Comparison of ENCODE assay signal across 8 cellular contexts in genomic region chr2:148876589-148877402, GRCh38. TPM values are rescaled to one million over a fixed set of nuclear protein-coding genes. Genes with fewer than 3 reads are reported as not detected.
DNase-seq lines count a peak whose midpoint lies in the region; ATAC-seq, FAIRE-seq and TF ChIP-seq lines count a peak whose summit lies in the region.

No MANE protein-coding gene starts in this region.

- ATAC-seq in HG03457 (IDR thresholded peaks at IDR 0.05; ENCODE audit: unreplicated experiment) (peak; percentile 50), K562 (no peak), HG02678 (IDR thresholded peaks at IDR 0.05; ENCODE audit: unreplicated experiment) (no peak)
- ATAC-seq in stimulated activated effector memory CD8-positive, alpha-beta T cell treated with anti-CD3 and anti-CD28 coated beads, Interleukin-12 subunit alpha, Interleukin-12 subunit beta, amount 100 ng/mL, for 72 hours = peak; percentile 68

- peaks cover 19 to 28% (median 22%) of the 10 kb centered on the region in 3 donors for H3K4me1 Mint-ChIP-seq in CD8-positive, alpha-beta memory T cell
- H3K4me1 Mint-ChIP-seq in stimulated activated effector memory CD8-positive, alpha-beta T cell treated with anti-CD3 and anti-CD28 coated beads, Interleukin-12 subunit alpha, Interleukin-12 subunit beta, amount 100 ng/mL, for 72 hours = peaks cover 17% of the 10 kb centered on the region

- H3K9ac ChIP-seq in K562 (ENCODE audit: insufficient read depth in 1 of 2, low read depth in 2 of 2, low read length in 2 of 2) (no peak overlapping the region), mesendoderm (ENCODE audit: low read length) (peak overlapping the region; percentile 73)

- peak overlapping the region; percentile 55 for H3K4me3 ChIP-seq in CD8-positive, alpha-beta memory T cell (ENCODE audit: low read length)
- H3K4me3 ChIP-seq in K562 (no peak overlapping the region), mesendoderm (ENCODE audit: low read length) (peak overlapping the region; percentile 65)

- H4K8ac ChIP-seq in mesendoderm (ENCODE audit: low read depth, low read length) = no peak overlapping the region

- CTCF ChIA-PET in CD8-positive, alpha-beta memory T cell (lab: Charles Lee) = no interaction called here
- CTCF ChIA-PET in K562 (lab: Yijun Ruan, JAX; ENCODE audit: low intra/inter-chr PET ratio) = no interaction called here

- no peak overlapping the region for H2AK5ac ChIP-seq in mesendoderm (ENCODE audit: low read length)

- peaks cover 0 to 5% (median 3%) of the 10 kb centered on the region in 5 donors for H3K9me3 Mint-ChIP-seq in CD8-positive, alpha-beta memory T cell
- no peaks in the 10 kb centered on the region for H3K9me3 Mint-ChIP-seq in stimulated activated effector memory CD8-positive, alpha-beta T cell treated with anti-CD3 and anti-CD28 coated beads, Interleukin-12 subunit alpha, Interleukin-12 subunit beta, amount 100 ng/mL, for 72 hours

- H3K79me2 ChIP-seq in K562 (ENCODE audit: control insufficient read depth, insufficient read depth, low read length) (no peaks in the 10 kb centered on the region), mesendoderm (ENCODE audit: control insufficient read depth, insufficient read depth, low read length) (peaks cover 5% of the 10 kb centered on the region)

- FAIRE-seq in K562 (lab: Jason Lieb, UNC) = no peak

- DNase-seq in CD8-positive, alpha-beta memory T cell = peak; percentile 35 to 78 (median 58)
- DNase-seq in T follicular helper cell (ENCODE audit: low read depth) (peak; percentile 47), K562 (ENCODE audit: extremely low read depth in 1 of 4, low spot score in 3 of 4) (peak in 1 of 4 experiments; percentile 10), mesendoderm (peak; percentile 98), AG08395 (ENCODE audit: low spot score) (no peak)
- DNase-seq in stimulated activated effector memory CD8-positive, alpha-beta T cell treated with anti-CD3 and anti-CD28 coated beads, Interleukin-12 subunit alpha, Interleukin-12 subunit beta, amount 100 ng/mL, for 72 hours (ENCODE audit: low spot score in 2 of 2) = peak; percentile 21 to 68

- 14% methylated on average over 34 of the region's 34 CpGs for WGBS in K562 (ENCODE audit: insufficient coverage, low coverage, missing lambda C conversion rate)
- no CpG with 5 or more reads among the region's 34 CpGs for WGBS in mesendoderm (ENCODE audit: extremely low coverage, insufficient coverage, low lambda C conversion rate)

- H3K36me3 ChIP-seq in CD8-positive, alpha-beta memory T cell (ENCODE audit: insufficient read depth, low read length) = no peaks in the 10 kb centered on the region
- H3K36me3 ChIP-seq in K562 (ENCODE audit: control insufficient read depth, insufficient read depth, low read length) (no peaks in the 10 kb centered on the region), mesendoderm (ENCODE audit: control insufficient read depth, insufficient read depth, low read length) (no peaks in the 10 kb centered on the region)

- H3K79me1 ChIP-seq in mesendoderm (ENCODE audit: low read length) = peaks cover 5% of the 10 kb centered on the region

- H2BK5ac ChIP-seq in mesendoderm (ENCODE audit: low read length) = no peak overlapping the region

- H2AFZ ChIP-seq in K562 (ENCODE audit: low read depth, low read length) = no peak overlapping the region

- H3K9me3 ChIP-seq in CD8-positive, alpha-beta memory T cell (ENCODE audit: low read length) = no peaks in the 10 kb centered on the region
- H3K9me3 ChIP-seq in K562 (replicated peaks; ENCODE audit: control insufficient read depth, insufficient read depth, low read depth, low read length) = no peaks in the 10 kb centered on the region

- H3K9me1 ChIP-seq in K562 (ENCODE audit: control insufficient read depth, insufficient read depth, low read length) = no peaks in the 10 kb centered on the region

- H3K36me3 Mint-ChIP-seq in CD8-positive, alpha-beta memory T cell = peaks cover 0 to 4% (median 0%) of the 10 kb centered on the region in 3 donors
- no peaks in the 10 kb centered on the region for H3K36me3 Mint-ChIP-seq in stimulated activated effector memory CD8-positive, alpha-beta T cell treated with anti-CD3 and anti-CD28 coated beads, Interleukin-12 subunit alpha, Interleukin-12 subunit beta, amount 100 ng/mL, for 72 hours

- peak overlapping the region; percentile 87 to 96 (median 88) for H3K4me3 Mint-ChIP-seq in CD8-positive, alpha-beta memory T cell
- peak overlapping the region; percentile 80 for H3K4me3 Mint-ChIP-seq in stimulated activated effector memory CD8-positive, alpha-beta T cell treated with anti-CD3 and anti-CD28 coated beads, Interleukin-12 subunit alpha, Interleukin-12 subunit beta, amount 100 ng/mL, for 72 hours

- TF ChIP-seq CTCF in K562 (IDR thresholded peaks at IDR 0.05 in 2 of 3, conservative IDR thresholded peaks at IDR 0.05 in 1 of 3; ENCODE audit: insufficient read depth in 2 of 3, low read depth in 1 of 3, low read length in 3 of 3) = no peak

- no peak overlapping the region for H2BK120ac ChIP-seq in mesendoderm (ENCODE audit: low read depth, low read length)

- in situ Hi-C loops in K562 (cut with MboI) = no loop called here

- H4K20me1 ChIP-seq in K562 (replicated peaks; ENCODE audit: control insufficient read depth, insufficient read depth, low read length) = no peaks in the 10 kb centered on the region

- peaks cover 5% of the 10 kb centered on the region for H3K27me3 ChIP-seq in CD8-positive, alpha-beta memory T cell (ENCODE audit: insufficient read depth, low read length, poor library complexity, severe bottlenecking)
- H3K27me3 ChIP-seq in K562 (ENCODE audit: control insufficient read depth in 2 of 2, insufficient read depth in 2 of 2, low read length in 2 of 2) (peaks cover 4 to 12% of the 10 kb centered on the region in 2 experiments; a peak in 3 of 5 replicates), mesendoderm (ENCODE audit: insufficient read depth, low read length, poor library complexity) (no peaks in the 10 kb centered on the region)

- TF ChIP-seq POLR2A in K562 (conservative IDR thresholded peaks at IDR 0.05) = no peak

- POLR2A ChIA-PET in CD8-positive, alpha-beta memory T cell (lab: Charles Lee) = interaction anchor here (0.7 to 2.2 kb wide), 2 partner anchors 12 to 231 kb away, joined by 3 to 7 read pairs; no protein-coding TSS in a partner anchor
- POLR2A ChIA-PET in K562 (lab: Yijun Ruan, JAX) = interaction anchor here (0.7 to 1.1 kb wide), 4 partner anchors 12 to 710 kb away, joined by 3 read pairs; no protein-coding TSS in a partner anchor

- intact Hi-C loops in K562 (cut with micrococcal nuclease) = no loop called here

- H3K23ac ChIP-seq in mesendoderm (ENCODE audit: low read length) = no peak overlapping the region

- TF ChIP-seq EP300 in K562 (IDR thresholded peaks at IDR 0.05; ENCODE audit: low read length) = no peak

- no peak overlapping the region for H3K4ac ChIP-seq in mesendoderm (ENCODE audit: low read depth, low read length)

- H4K5ac ChIP-seq in mesendoderm (ENCODE audit: low read length) = no peak overlapping the region

- TF ChIP-seq RAD21 in K562 (CRISPR knock-in tag; conservative IDR thresholded peaks at IDR 0.05 in 1 of 2, IDR thresholded peaks at IDR 0.05 in 1 of 2) = no peak

- peaks cover 5% of the 10 kb centered on the region for H3K4me1 ChIP-seq in CD8-positive, alpha-beta memory T cell (ENCODE audit: insufficient read depth, low read length)
- H3K4me1 ChIP-seq in K562 (replicated peaks in 1 of 2; ENCODE audit: control insufficient read depth in 2 of 2, insufficient read depth in 2 of 2, low read length in 2 of 2) = peaks cover 0 to 9% of the 10 kb centered on the region in 2 experiments; a peak in 1 of 5 replicates
- no peaks in the 10 kb centered on the region for H3K4me1 ChIP-seq in mesendoderm (ENCODE audit: control insufficient read depth, low read depth, low read length)

- H3K4me2 ChIP-seq in K562 (ENCODE audit: insufficient read depth, low read length) (no peak overlapping the region), mesendoderm (ENCODE audit: low read length) (peak overlapping the region; percentile 85)

- no peak overlapping the region for H3K27ac ChIP-seq in CD8-positive, alpha-beta memory T cell (ENCODE audit: low read depth, low read length)
- H3K27ac ChIP-seq in K562 (ENCODE audit: extremely low read depth, low read depth, low read length) (no peak overlapping the region), mesendoderm (ENCODE audit: low read depth, low read length) (peak overlapping the region; percentile 55)

- H3K56ac ChIP-seq in mesendoderm (ENCODE audit: low read length) = peak overlapping the region; percentile 85

- H3K27me3 Mint-ChIP-seq in CD8-positive, alpha-beta memory T cell = peaks cover 29 to 35% of the 10 kb centered on the region in 2 donors

- H3K18ac ChIP-seq in mesendoderm (ENCODE audit: low read length) = peak overlapping the region; percentile 92

- no TSS peak for BruUV-seq in K562 (replicated peaks; lab: Mats Ljungman, UMichigan)

- no peak overlapping the region for H2BK15ac ChIP-seq in mesendoderm (replicated peaks; ENCODE audit: low read depth)

- peak overlapping the region; percentile 85 to 96 (median 90) for H3K27ac Mint-ChIP-seq in CD8-positive, alpha-beta memory T cell
- peak overlapping the region; percentile 81 for H3K27ac Mint-ChIP-seq in stimulated activated effector memory CD8-positive, alpha-beta T cell treated with anti-CD3 and anti-CD28 coated beads, Interleukin-12 subunit alpha, Interleukin-12 subunit beta, amount 100 ng/mL, for 72 hours

TF ChIP-seq in K562, 482 proteins besides CTCF, POLR2A, EP300 and RAD21 (continues in another document):
- TF ChIP-seq ZNF766 (CRISPR knock-in tag; conservative IDR thresholded peaks at IDR 0.05) (no peak), MEIS2 (IDR thresholded peaks at IDR 0.05; ENCODE audit: partially characterized antibody) (peak; percentile 21)

RNA-seq across cellular contexts. Expression of gene KIF5C, which starts 1.8 kb away (rescaled TPM):
- total RNA-seq in CD8-positive, alpha-beta memory T cell = 10 to 100 TPM; 18.2 to 19.8 TPM
- polyA plus RNA-seq in CD8-positive, alpha-beta memory T cell = 3.4 TPM
- not detected in 2 replicates for total RNA-seq in K562 (2011; cell fraction: chromatin; rRNA removed; ENCODE audit: low replicate concordance)
- total RNA-seq in K562 (2011; cell fraction: nucleolus; rRNA removed) = not detected in 2 replicates
- total RNA-seq in K562 (2011; cell fraction: nucleoplasm; rRNA removed) = not detected in 2 replicates
- not detected in 2 replicates for total RNA-seq in K562 (2014; rRNA removed)
- not detected in 2 replicates for total RNA-seq in K562 (2014; rRNA removed; fragmentation: Illumina TruSeq; extraction: Trizol)
- total RNA-seq in K562 (2015; rRNA removed; fragmentation: Illumina TruSeq; extraction: Trizol) = not detected in 2 replicates
- 0.09 TPM in 2 replicates for total RNA-seq in K562 (2021)
- polyA plus RNA-seq in K562 (2011; rRNA removed) = 0.01 TPM in 1 of 2 replicates, not detected in the other
- polyA plus RNA-seq in K562 (2011; cell fraction: cytosol; rRNA removed) = not detected in 2 replicates
- not detected in 2 replicates for polyA plus RNA-seq in K562 (2011; cell fraction: nucleus; rRNA removed)
- polyA plus RNA-seq in K562 (2012) = 0.03 TPM in 2 replicates
- 0.01 TPM in 1 of 2 replicates, not detected in the other for polyA plus RNA-seq in K562 (2014; fragmentation: Illumina TruSeq; extraction: Trizol)
- polyA plus RNA-seq in K562 (2014; fragmentation: Nextera tagmentation; extraction: Ambion mirVana) = not detected
- polyA plus RNA-seq in K562 (2014; rRNA removed) = not detected in 2 replicates
- not detected in 2 replicates for polyA minus RNA-seq in K562 (2011; rRNA and poly(A)+ RNA removed)
- polyA minus RNA-seq in K562 (2011; cell fraction: cytosol; rRNA and poly(A)+ RNA removed) = not detected in 2 replicates
- polyA minus RNA-seq in K562 (2011; cell fraction: nucleus; rRNA and poly(A)+ RNA removed) = not detected in 2 replicates
- 42.1 TPM for polyA plus RNA-seq in mesendoderm (2013, experiment 1 of 2)
- polyA plus RNA-seq in mesendoderm (2013, experiment 2 of 2) = 44.9 TPM

Comparison
In these comparisons a context has a peak if more than half of its experiments do, and no peak if none do; other contexts are left out.
1. ATAC-seq: peak in HG03457 (single experiment) and stimulated activated effector memory CD8-positive, alpha-beta T cell treated with anti-CD3 and anti-CD28 coated beads, Interleukin-12 subunit alpha, Interleukin-12 subunit beta, amount 100 ng/mL, for 72 hours (single experiment); none in K562 (single experiment) and HG02678 (single experiment).
2. RNA of gene KIF5C, which starts 1.8 kb away (total RNA-seq): 18.2 to 19.8 TPM in CD8-positive, alpha-beta memory T cell; 0.09 TPM in K562; every median in the first group is over 10 times any median in the second.